In genomic region chr19:49574206-49574755, GRCh38 we compare ENCODE assay signal across 18 cellular contexts. TPM values are rescaled to one million over a fixed set of nuclear protein-coding genes. Genes with fewer than 3 reads are reported as not detected.
DNase-seq lines count a peak whose midpoint lies in the region; ATAC-seq, FAIRE-seq and TF ChIP-seq lines count a peak whose summit lies in the region.
"Had no signal": no experiment of that assay in that cellular context is flagged by ENCODE, and none has a peak within 500 bp of the region (broad histone marks: within the 10 kb centered on the region; RNA-seq: fewer than 3 reads in every experiment).

No MANE protein-coding gene starts in this region.

- no peaks in the 10 kb centered on the region for H3K9me3 Mint-ChIP-seq in activated naive CD8-positive, alpha-beta T cell (ENCODE audit: low read depth)
- no peaks in the 10 kb centered on the region for H3K9me3 Mint-ChIP-seq in activated naive CD8-positive, alpha-beta T cell treated with anti-CD3 and anti-CD28 coated beads, Interleukin-2, amount 50 U/mL, for 24 hours
- H3K9me3 Mint-ChIP-seq: activated naive CD4-positive, alpha-beta T cell treated with anti-CD3 and anti-CD28 coated beads, Interleukin-2, amount 50 U/mL, for 24 hours; brain; endodermal cell; immature natural killer cell had no signal

- peaks cover 50% of the 10 kb centered on the region for H3K79me2 ChIP-seq in K562 (ENCODE audit: control insufficient read depth, insufficient read depth, low read length)

- peak overlapping the region; percentile 5 for H3K27ac Mint-ChIP-seq in activated naive CD8-positive, alpha-beta T cell
- H3K27ac Mint-ChIP-seq in activated naive CD8-positive, alpha-beta T cell treated with anti-CD3 and anti-CD28 coated beads, Interleukin-2, amount 50 U/mL, for 24 hours: no peak overlapping the region
- H3K27ac Mint-ChIP-seq: activated naive CD4-positive, alpha-beta T cell treated with anti-CD3 and anti-CD28 coated beads, Interleukin-2, amount 50 U/mL, for 24 hours; endodermal cell had no signal

- no peak overlapping the region for H3K4me3 Mint-ChIP-seq in activated naive CD8-positive, alpha-beta T cell
- no peak overlapping the region for H3K4me3 Mint-ChIP-seq in activated naive CD8-positive, alpha-beta T cell treated with anti-CD3 and anti-CD28 coated beads, Interleukin-2, amount 50 U/mL, for 24 hours
- H3K4me3 Mint-ChIP-seq: activated naive CD4-positive, alpha-beta T cell treated with anti-CD3 and anti-CD28 coated beads, Interleukin-2, amount 50 U/mL, for 24 hours; brain; CD4-positive, alpha-beta memory T cell; endodermal cell; immature natural killer cell had no signal

- no peak overlapping the region for H2AFZ ChIP-seq in K562 (ENCODE audit: low read depth, low read length)

- CTCF ChIA-PET in K562 (lab: Yijun Ruan, JAX; ENCODE audit: low intra/inter-chr PET ratio): no interaction called here

- 94% methylated on average over 2 of the region's 2 CpGs for WGBS in K562 (ENCODE audit: insufficient coverage, low coverage, missing lambda C conversion rate)
- WGBS in sigmoid colon, 2 donors: 84% methylated on average over 2 of the region's 2 CpGs

- no peak for TF ChIP-seq RAD21 in K562 (CRISPR knock-in tag; conservative IDR thresholded peaks at IDR 0.05 in 1 of 2, IDR thresholded peaks at IDR 0.05 in 1 of 2)

- in situ Hi-C loops in K562 (cut with MboI): no loop called here

- DNase-seq in activated naive CD8-positive, alpha-beta T cell treated with anti-CD3 and anti-CD28 coated beads, Interleukin-2, amount 50 U/mL, for 24 hours: no peak
- DNase-seq in K562 (ENCODE audit: extremely low read depth in 1 of 4, low spot score in 3 of 4): no peak
- DNase-seq in NCI-H146 (lab: John Stamatoyannopoulos, UW): no peak
- DNase-seq in sigmoid colon: no peak
- DNase-seq: CD4-positive, alpha-beta memory T cell; colonic mucosa; DMS53; endodermal cell; immature natural killer cell; left ventricle myocardium inferior; NCI-H526 treated with DMSO at 0.1 percent for 48 hours; SW 1271 had no signal

- H3K9ac ChIP-seq in K562 (ENCODE audit: insufficient read depth in 1 of 2, low read depth in 2 of 2, low read length in 2 of 2) (peak overlapping the region in 1 of 2 experiments; percentile 72; a peak in 1 of 4 replicates), skeletal muscle tissue (ENCODE audit: low read depth in 1 of 3, low read length in 3 of 3) (peak overlapping the region in 1 of 3 donors; percentile 5)

- peaks cover 2% of the 10 kb centered on the region for H3K36me3 Mint-ChIP-seq in activated naive CD8-positive, alpha-beta T cell
- H3K36me3 Mint-ChIP-seq in activated naive CD8-positive, alpha-beta T cell treated with anti-CD3 and anti-CD28 coated beads, Interleukin-2, amount 50 U/mL, for 24 hours (ENCODE audit: low read depth): peaks cover 13% of the 10 kb centered on the region
- H3K36me3 Mint-ChIP-seq: activated naive CD4-positive, alpha-beta T cell treated with anti-CD3 and anti-CD28 coated beads, Interleukin-2, amount 50 U/mL, for 24 hours had no signal

- no peak for FAIRE-seq in K562 (lab: Jason Lieb, UNC)
- FAIRE-seq: GM12892, H54 had no signal

- H3K4me3 ChIP-seq in K562: no peak overlapping the region
- no peak overlapping the region for H3K4me3 ChIP-seq in skeletal muscle tissue (ENCODE audit: low read length in 3 of 3)
- no peak overlapping the region for H3K4me3 ChIP-seq in sigmoid colon
- H3K4me3 ChIP-seq: colonic mucosa, left ventricle myocardium inferior had no signal

- no peaks in the 10 kb centered on the region for H4K20me1 ChIP-seq in K562 (replicated peaks; ENCODE audit: control insufficient read depth, insufficient read depth, low read length)

- no peak overlapping the region for H3K4me2 ChIP-seq in K562 (ENCODE audit: insufficient read depth, low read length)

- TF ChIP-seq CTCF in K562 (IDR thresholded peaks at IDR 0.05 in 2 of 3, conservative IDR thresholded peaks at IDR 0.05 in 1 of 3; ENCODE audit: insufficient read depth in 2 of 3, low read depth in 1 of 3, low read length in 3 of 3) (no peak), sigmoid colon (IDR thresholded peaks at IDR 0.05) (no peak)

- ATAC-seq in activated naive CD8-positive, alpha-beta T cell treated with anti-CD3 and anti-CD28 coated beads, Interleukin-2, amount 50 U/mL, for 24 hours: no peak
- no peak for ATAC-seq in K562

- H3K27me3 ChIP-seq in K562 (ENCODE audit: control insufficient read depth in 2 of 2, insufficient read depth in 2 of 2, low read length in 2 of 2): no peaks in the 10 kb centered on the region
- H3K27me3 ChIP-seq in skeletal muscle tissue (ENCODE audit: control insufficient read depth in 3 of 3, insufficient read depth in 3 of 3, low read length in 3 of 3): no peaks in the 10 kb centered on the region
- H3K27me3 ChIP-seq in sigmoid colon: no peaks in the 10 kb centered on the region
- H3K27me3 ChIP-seq: colonic mucosa had no signal

- no peaks in the 10 kb centered on the region for H3K9me1 ChIP-seq in K562 (ENCODE audit: control insufficient read depth, insufficient read depth, low read length)

- BruUV-seq in K562 (replicated peaks; lab: Mats Ljungman, UMichigan): no TSS peak

- TF ChIP-seq EP300 in K562 (IDR thresholded peaks at IDR 0.05; ENCODE audit: low read length) (no peak), sigmoid colon (IDR thresholded peaks at IDR 0.05) (no peak)

- TF ChIP-seq POLR2A in K562 (conservative IDR thresholded peaks at IDR 0.05) (no peak), sigmoid colon (IDR thresholded peaks at IDR 0.05) (no peak)

- peaks cover 14 to 17% of the 10 kb centered on the region in 2 experiments for H3K4me1 ChIP-seq in K562 (replicated peaks in 1 of 2; ENCODE audit: control insufficient read depth in 2 of 2, insufficient read depth in 2 of 2, low read length in 2 of 2)
- H3K4me1 ChIP-seq in skeletal muscle tissue (ENCODE audit: control insufficient read depth in 3 of 3, insufficient read depth in 3 of 3, low read length in 3 of 3): peaks cover 48 to 59% (median 50%) of the 10 kb centered on the region in 3 donors
- peaks cover 0 to 25% (median 12%) of the 10 kb centered on the region in 4 donors for H3K4me1 ChIP-seq in sigmoid colon

- intact Hi-C loops in K562 (cut with micrococcal nuclease) (loop anchor here (5.0 kb wide), 1 partner anchor 103 kb away; the partner anchor contains the start of gene PRMT1), sigmoid colon (cut with DNase I) (no loop called here)

- H3K36me3 ChIP-seq in K562 (ENCODE audit: control insufficient read depth, insufficient read depth, low read length) (peaks cover 32% of the 10 kb centered on the region; the same call in 2 of the 3 replicates), skeletal muscle tissue (ENCODE audit: control insufficient read depth in 3 of 3, insufficient read depth in 3 of 3, low read length in 3 of 3) (peaks cover 9 to 17% (median 12%) of the 10 kb centered on the region in 3 donors), sigmoid colon (peaks cover 0 to 27% (median 10%) of the 10 kb centered on the region in 4 donors)
- H3K36me3 ChIP-seq: colonic mucosa had no signal

- POLR2A ChIA-PET in K562 (lab: Yijun Ruan, JAX): interaction anchor here (1.2 to 1.7 kb wide), 3 partner anchors 16 to 85 kb away, joined by 4 to 9 read pairs (median 6); partner anchors contain the start of genes PRR12 and RPS11

- H3K9me3 ChIP-seq in K562 (replicated peaks; ENCODE audit: control insufficient read depth, insufficient read depth, low read depth, low read length) (no peaks in the 10 kb centered on the region), skeletal muscle tissue (ENCODE audit: control insufficient read depth in 3 of 3, low read length in 3 of 3) (no peaks in the 10 kb centered on the region), sigmoid colon (no peaks in the 10 kb centered on the region)
- H3K9me3 ChIP-seq: colonic mucosa, left ventricle myocardium inferior had no signal

- H3K27ac ChIP-seq in K562 (ENCODE audit: extremely low read depth, low read depth, low read length) (no peak overlapping the region), skeletal muscle tissue (ENCODE audit: low read depth, low read length) (peak overlapping the region; percentile 30), sigmoid colon (no peak overlapping the region)
- H3K27ac ChIP-seq: colonic mucosa, left ventricle myocardium inferior had no signal

- peaks cover 36% of the 10 kb centered on the region for H3K4me1 Mint-ChIP-seq in activated naive CD8-positive, alpha-beta T cell (ENCODE audit: low read depth)
- H3K4me1 Mint-ChIP-seq in activated naive CD8-positive, alpha-beta T cell treated with anti-CD3 and anti-CD28 coated beads, Interleukin-2, amount 50 U/mL, for 24 hours: peaks cover 31% of the 10 kb centered on the region

- no peaks in the 10 kb centered on the region for H3K27me3 Mint-ChIP-seq in activated naive CD8-positive, alpha-beta T cell
- no peaks in the 10 kb centered on the region for H3K27me3 Mint-ChIP-seq in activated naive CD8-positive, alpha-beta T cell treated with anti-CD3 and anti-CD28 coated beads, Interleukin-2, amount 50 U/mL, for 24 hours
- H3K27me3 Mint-ChIP-seq: activated naive CD4-positive, alpha-beta T cell treated with anti-CD3 and anti-CD28 coated beads, Interleukin-2, amount 50 U/mL, for 24 hours; brain; CD4-positive, alpha-beta memory T cell had no signal

RNA-seq across cellular contexts. Expression of gene NOSIP, which starts 6.1 kb away (rescaled TPM):
- total RNA-seq in K562 (2011; cell fraction: chromatin; rRNA removed; ENCODE audit: low replicate concordance): 37.6 and 115 TPM in 2 replicates
- 84.5 and 91.1 TPM in 2 replicates for total RNA-seq in K562 (2011; cell fraction: nucleolus; rRNA removed)
- total RNA-seq in K562 (2011; cell fraction: nucleoplasm; rRNA removed): 70.0 and 84.8 TPM in 2 replicates
- total RNA-seq in K562 (2014; rRNA removed): 153 and 184 TPM in 2 replicates
- total RNA-seq in K562 (2014; rRNA removed; fragmentation: Illumina TruSeq; extraction: Trizol): 29.5 and 44.9 TPM in 2 replicates
- total RNA-seq in K562 (2015; rRNA removed; fragmentation: Illumina TruSeq; extraction: Trizol): 109 and 112 TPM in 2 replicates
- 118 and 130 TPM in 2 replicates for total RNA-seq in K562 (2021)
- polyA plus RNA-seq in K562 (2011; rRNA removed): 79.9 and 94.3 TPM in 2 replicates
- polyA plus RNA-seq in K562 (2011; cell fraction: cytosol; rRNA removed): 138 and 295 TPM in 2 replicates
- polyA plus RNA-seq in K562 (2011; cell fraction: nucleus; rRNA removed): 106 and 158 TPM in 2 replicates
- 116 and 136 TPM in 2 replicates for polyA plus RNA-seq in K562 (2012)
- 56.7 and 111 TPM in 2 replicates for polyA plus RNA-seq in K562 (2014; fragmentation: Illumina TruSeq; extraction: Trizol)
- polyA plus RNA-seq in K562 (2014; fragmentation: Nextera tagmentation; extraction: Ambion mirVana): 10 to 100 TPM; 14.4 to 42.1 TPM
- polyA plus RNA-seq in K562 (2014; rRNA removed): 147 and 151 TPM in 2 replicates
- 47.8 and 60.4 TPM in 2 replicates for polyA minus RNA-seq in K562 (2011; rRNA and poly(A)+ RNA removed)
- polyA minus RNA-seq in K562 (2011; cell fraction: cytosol; rRNA and poly(A)+ RNA removed): 60.8 and 65.8 TPM in 2 replicates
- 29.6 and 41.9 TPM in 2 replicates for polyA minus RNA-seq in K562 (2011; cell fraction: nucleus; rRNA and poly(A)+ RNA removed)
- 73.1 TPM for total RNA-seq in skeletal muscle tissue
- total RNA-seq in sigmoid colon: 10 to 100 TPM; 47.6 to 67.8 (median 62.3) TPM
- 100 to 1,000 TPM in 2 of 3 donors, 10 to 100 TPM in 1; 96.1 to 123 (median 113) TPM for polyA plus RNA-seq in sigmoid colon

RNA-seq across cellular contexts. Expression of gene PRRG2, which starts 6.8 kb away (rescaled TPM):
- total RNA-seq in K562 (2011; cell fraction: chromatin; rRNA removed; ENCODE audit: low replicate concordance): 2.2 TPM in 1 of 2 replicates, not detected in the other
- total RNA-seq in K562 (2011; cell fraction: nucleolus; rRNA removed): 3.0 and 4.7 TPM in 2 replicates
- 2.6 and 2.9 TPM in 2 replicates for total RNA-seq in K562 (2011; cell fraction: nucleoplasm; rRNA removed)
- total RNA-seq in K562 (2014; rRNA removed) (0.73 and 2.3 TPM in 2 replicates), K562 (2014; rRNA removed; fragmentation: Illumina TruSeq; extraction: Trizol) (0.33 TPM in 1 of 2 replicates, not detected in the other), K562 (2015; rRNA removed; fragmentation: Illumina TruSeq; extraction: Trizol) (0.65 and 0.94 TPM in 2 replicates), K562 (2021) (1.1 TPM in 2 replicates), skeletal muscle tissue (not detected), sigmoid colon (under 1 TPM in 1 of 4 donors, not detected in 3; 0.71 TPM)
- polyA plus RNA-seq in K562 (2011; rRNA removed) (0.13 and 0.20 TPM in 2 replicates), K562 (2014; fragmentation: Illumina TruSeq; extraction: Trizol) (0.12 and 0.36 TPM in 2 replicates), K562 (2014; fragmentation: Nextera tagmentation; extraction: Ambion mirVana) (under 1 TPM; 0.06 to 0.11 TPM), K562 (2014; rRNA removed) (1.1 and 1.4 TPM in 2 replicates), sigmoid colon (10 to 100 TPM in 2 of 3 donors, 1 to 10 TPM in 1; 7.2 to 18.9 (median 18.3) TPM)
- polyA plus RNA-seq in K562 (2011; cell fraction: cytosol; rRNA removed): 0.29 and 1.2 TPM in 2 replicates
- polyA plus RNA-seq in K562 (2011; cell fraction: nucleus; rRNA removed): 0.44 and 0.55 TPM in 2 replicates
- polyA plus RNA-seq in K562 (2012): 0.35 and 0.48 TPM in 2 replicates
- polyA minus RNA-seq in K562 (2011; rRNA and poly(A)+ RNA removed): 0.33 and 0.46 TPM in 2 replicates
- polyA minus RNA-seq in K562 (2011; cell fraction: cytosol; rRNA and poly(A)+ RNA removed): 1.4 and 1.5 TPM in 2 replicates
- polyA minus RNA-seq in K562 (2011; cell fraction: nucleus; rRNA and poly(A)+ RNA removed): 2.2 and 2.6 TPM in 2 replicates

RNA-seq across cellular contexts. Expression of gene PRR12, which starts 16.7 kb away (rescaled TPM):
- 7.0 and 14.7 TPM in 2 replicates for total RNA-seq in K562 (2011; cell fraction: chromatin; rRNA removed; ENCODE audit: low replicate concordance)
- total RNA-seq in K562 (2011; cell fraction: nucleolus; rRNA removed): 4.5 and 4.9 TPM in 2 replicates
- total RNA-seq in K562 (2011; cell fraction: nucleoplasm; rRNA removed): 5.6 and 6.6 TPM in 2 replicates
- total RNA-seq in K562 (2014; rRNA removed) (1.5 and 2.8 TPM in 2 replicates), K562 (2014; rRNA removed; fragmentation: Illumina TruSeq; extraction: Trizol) (0.29 and 0.33 TPM in 2 replicates), K562 (2015; rRNA removed; fragmentation: Illumina TruSeq; extraction: Trizol) (0.98 and 1.7 TPM in 2 replicates), K562 (2021) (18.8 and 21.1 TPM in 2 replicates), skeletal muscle tissue (3.1 TPM), sigmoid colon (10 to 100 TPM in 1 of 4 donors, 1 to 10 TPM in 3; 5.4 to 16.1 (median 6.1) TPM)
- polyA plus RNA-seq in K562 (2011; rRNA removed) (0.24 and 0.57 TPM in 2 replicates), K562 (2014; fragmentation: Illumina TruSeq; extraction: Trizol) (3.0 and 6.1 TPM in 2 replicates), K562 (2014; fragmentation: Nextera tagmentation; extraction: Ambion mirVana) (under 1 TPM; 0.01 TPM), K562 (2014; rRNA removed) (4.7 and 7.0 TPM in 2 replicates), sigmoid colon (10 to 100 TPM in 1 of 3 donors, 1 to 10 TPM in 2; 3.0 to 20.4 (median 4.2) TPM)
- polyA plus RNA-seq in K562 (2011; cell fraction: cytosol; rRNA removed): 0.13 and 0.40 TPM in 2 replicates
- polyA plus RNA-seq in K562 (2011; cell fraction: nucleus; rRNA removed): 1.9 and 3.1 TPM in 2 replicates
- 8.8 and 10.2 TPM in 2 replicates for polyA plus RNA-seq in K562 (2012)
- 0.21 and 0.25 TPM in 2 replicates for polyA minus RNA-seq in K562 (2011; rRNA and poly(A)+ RNA removed)
- 3.7 and 5.3 TPM in 2 replicates for polyA minus RNA-seq in K562 (2011; cell fraction: cytosol; rRNA and poly(A)+ RNA removed)
- polyA minus RNA-seq in K562 (2011; cell fraction: nucleus; rRNA and poly(A)+ RNA removed): 0.81 and 3.3 TPM in 2 replicates

RNA-seq across cellular contexts. Expression of gene RCN3, which starts 46.5 kb away (rescaled TPM):
- total RNA-seq in K562 (2011; cell fraction: chromatin; rRNA removed; ENCODE audit: low replicate concordance): 2.7 and 4.6 TPM in 2 replicates
- total RNA-seq in K562 (2011; cell fraction: nucleolus; rRNA removed): 6.2 and 9.2 TPM in 2 replicates
- 6.4 and 6.9 TPM in 2 replicates for total RNA-seq in K562 (2011; cell fraction: nucleoplasm; rRNA removed)
- total RNA-seq in K562 (2014; rRNA removed) (14.1 and 17.7 TPM in 2 replicates), K562 (2014; rRNA removed; fragmentation: Illumina TruSeq; extraction: Trizol) (0.70 and 1.3 TPM in 2 replicates), K562 (2015; rRNA removed; fragmentation: Illumina TruSeq; extraction: Trizol) (2.6 and 3.2 TPM in 2 replicates), K562 (2021) (9.0 TPM in 2 replicates), skeletal muscle tissue (48.5 TPM), sigmoid colon (10 to 100 TPM; 14.5 to 43.8 (median 20.6) TPM)
- polyA plus RNA-seq in K562 (2011; rRNA removed) (1.6 and 3.3 TPM in 2 replicates), K562 (2014; fragmentation: Illumina TruSeq; extraction: Trizol) (2.0 and 6.4 TPM in 2 replicates), K562 (2014; fragmentation: Nextera tagmentation; extraction: Ambion mirVana) (under 1 TPM; 0.43 to 0.76 TPM), K562 (2014; rRNA removed) (4.9 and 6.8 TPM in 2 replicates), sigmoid colon (10 to 100 TPM; 13.6 to 28.2 (median 21.6) TPM)
- polyA plus RNA-seq in K562 (2011; cell fraction: cytosol; rRNA removed): 4.5 and 6.6 TPM in 2 replicates
- polyA plus RNA-seq in K562 (2011; cell fraction: nucleus; rRNA removed): 5.2 TPM in 2 replicates
- 4.2 and 4.7 TPM in 2 replicates for polyA plus RNA-seq in K562 (2012)
- polyA minus RNA-seq in K562 (2011; rRNA and poly(A)+ RNA removed): 0.15 and 0.25 TPM in 2 replicates
- polyA minus RNA-seq in K562 (2011; cell fraction: cytosol; rRNA and poly(A)+ RNA removed): 3.2 and 8.5 TPM in 2 replicates
- polyA minus RNA-seq in K562 (2011; cell fraction: nucleus; rRNA and poly(A)+ RNA removed): 1.5 and 2.7 TPM in 2 replicates
